In genomic region chr12:18476866-18477265, GRCh38 we compare ENCODE assay signal across 18 cellular contexts.
DNase-seq lines count a peak whose midpoint lies in the region; ATAC-seq and TF ChIP-seq lines count a peak whose summit lies in the region.
"Had no signal": no experiment of that assay in that cellular context is flagged by ENCODE, and none has a peak within 500 bp of the region (broad histone marks: within the 10 kb centered on the region; RNA-seq: fewer than 3 reads in every experiment).

No MANE protein-coding gene starts in this region.

- H3K27me3 Mint-ChIP-seq in WTC11 (ENCODE audit: low read depth) (peaks cover 52% of the 10 kb centered on the region), neural progenitor cell (ENCODE audit: insufficient read depth, low read depth) (peaks cover 2% of the 10 kb centered on the region)
- H3K27me3 Mint-ChIP-seq: CD8-positive, alpha-beta memory T cell; IgD-negative memory B cell had no signal

- ATAC-seq in WTC11, result peak; percentile 89

- H3K79me2 ChIP-seq in neural progenitor cell (ENCODE audit: low read depth), result no peaks in the 10 kb centered on the region

- no peaks in the 10 kb centered on the region for H3K27me3 ChIP-seq in neural progenitor cell
- H3K27me3 ChIP-seq: BLaER1 treated with 17β-estradiol and CSF1 and Interleukin-3, amounts not matched to agents 10 nM and 100 nM had no signal

- H2AFZ ChIP-seq in neural progenitor cell (replicated peaks), result no peak overlapping the region

- H3K9ac ChIP-seq in neural progenitor cell, result no peak overlapping the region
- H3K9ac ChIP-seq: BLaER1 treated with 17β-estradiol and CSF1 and Interleukin-3, amounts not matched to agents 10 nM and 100 nM had no signal

- H3K4me3 Mint-ChIP-seq in WTC11 (no peak overlapping the region), neural progenitor cell (no peak overlapping the region)
- H3K4me3 Mint-ChIP-seq: CD8-positive, alpha-beta memory T cell; IgD-negative memory B cell had no signal

- H3K4me1 Mint-ChIP-seq in WTC11 (peaks cover 11% of the 10 kb centered on the region), neural progenitor cell (peaks cover 13% of the 10 kb centered on the region)
- H3K4me1 Mint-ChIP-seq: CD8-positive, alpha-beta memory T cell; IgD-negative memory B cell had no signal

- H3K27ac Mint-ChIP-seq in WTC11 (no peak overlapping the region), neural progenitor cell (no peak overlapping the region)
- H3K27ac Mint-ChIP-seq: CD8-positive, alpha-beta memory T cell; IgD-negative memory B cell had no signal

- H4K20me1 ChIP-seq in neural progenitor cell (ENCODE audit: low read depth), result no peaks in the 10 kb centered on the region
- H4K20me1 ChIP-seq: BLaER1 treated with 17β-estradiol and CSF1 and Interleukin-3, amounts not matched to agents 10 nM and 100 nM had no signal

- peak overlapping the region; percentile 11 for H3K4me2 ChIP-seq in neural progenitor cell
- H3K4me2 ChIP-seq: BLaER1 treated with 17β-estradiol and CSF1 and Interleukin-3, amounts not matched to agents 10 nM and 100 nM had no signal

- CTCF ChIA-PET in WTC11 (lab: Charles Lee), result interaction anchor here (0.6 kb wide), 1 partner anchor 162 kb away, joined by 3 read pairs; no protein-coding TSS in a partner anchor

- no peak overlapping the region for H3K27ac ChIP-seq in neural progenitor cell
- H3K27ac ChIP-seq: BLaER1 treated with 17β-estradiol and CSF1 and Interleukin-3, amounts not matched to agents 10 nM and 100 nM had no signal

- H3K36me3 Mint-ChIP-seq in WTC11, result no peaks in the 10 kb centered on the region
- no peaks in the 10 kb centered on the region for H3K36me3 Mint-ChIP-seq in neural progenitor cell
- H3K36me3 Mint-ChIP-seq: CD8-positive, alpha-beta memory T cell; IgD-negative memory B cell had no signal

- H3K9me3 ChIP-seq in neural progenitor cell (ENCODE audit: low read depth), result no peaks in the 10 kb centered on the region
- H3K9me3 ChIP-seq: BLaER1 treated with 17β-estradiol and CSF1 and Interleukin-3, amounts not matched to agents 10 nM and 100 nM had no signal

- H3K4me3 ChIP-seq in neural progenitor cell, result no peak overlapping the region
- H3K4me3 ChIP-seq: BLaER1 treated with 17β-estradiol and CSF1 and Interleukin-3, amounts not matched to agents 10 nM and 100 nM had no signal

- no peak for TF ChIP-seq CTCF in WTC11 (IDR thresholded peaks at IDR 0.05)
- no peak for TF ChIP-seq CTCF in neural progenitor cell (IDR thresholded peaks at IDR 0.05)

- TF ChIP-seq POLR2A in erythroblast (IDR thresholded peaks at IDR 0.05; ENCODE audit: low read length), result no peak

- H3F3A ChIP-seq in neural progenitor cell (ENCODE audit: low read depth), result peaks cover 5% of the 10 kb centered on the region

- H3K9me3 Mint-ChIP-seq in WTC11, result no peaks in the 10 kb centered on the region
- H3K9me3 Mint-ChIP-seq in neural progenitor cell, result peaks cover 5% of the 10 kb centered on the region

- H3K36me3 ChIP-seq in neural progenitor cell, result no peaks in the 10 kb centered on the region
- H3K36me3 ChIP-seq: BLaER1 treated with 17β-estradiol and CSF1 and Interleukin-3, amounts not matched to agents 10 nM and 100 nM had no signal

- DNase-seq in NCI-H1436 (lab: John Stamatoyannopoulos, UW) (peak; percentile 18), NCI-H1436 treated with DMSO at 0.1 percent for 48 hours (lab: John Stamatoyannopoulos, UW) (no peak), NCI-H146 (lab: John Stamatoyannopoulos, UW) (peak; percentile 68), WTC11 (ENCODE audit: low spot score) (no peak), neural progenitor cell (ENCODE audit: low spot score) (peak; percentile 34), erythroblast (lab: John Stamatoyannopoulos, UW) (no peak), NCI-H226 (no peak), COR-L47 (lab: John Stamatoyannopoulos, UW) (no peak)
- DNase-seq: 8988T; CD8-positive, alpha-beta memory T cell; DMS53; H7; Kasumi-1; NCI-H524 treated with DMSO at 0.1 percent for 48 hours; NK-92 treated with Interleukin-12 subunit alpha and Interleukin-12 subunit beta, amount 100 ng/mL, for 24 hours; SW 1271 had no signal

- H3K4me1 ChIP-seq in neural progenitor cell, result peaks cover 13% of the 10 kb centered on the region
- H3K4me1 ChIP-seq: BLaER1 treated with 17β-estradiol and CSF1 and Interleukin-3, amounts not matched to agents 10 nM and 100 nM had no signal

- POLR2A ChIA-PET in WTC11 (lab: Charles Lee), result no interaction called here

TF ChIP-seq in WTC11, 78 proteins besides CTCF, POLR2A, EP300 and RAD21 (continues in another document):
- TF ChIP-seq ZMAT4 (CRISPR knock-in tag; IDR thresholded peaks at IDR 0.05), result no peak
- TF ChIP-seq CDX4 (CRISPR knock-in tag; IDR thresholded peaks at IDR 0.05; ENCODE audit: borderline replicate concordance), result no peak
- TF ChIP-seq AFF4 (CRISPR knock-in tag; IDR thresholded peaks at IDR 0.05; ENCODE audit: borderline replicate concordance), result no peak
- no peak for TF ChIP-seq ZSCAN18 (CRISPR knock-in tag; IDR thresholded peaks at IDR 0.05)
- TF ChIP-seq HMGA2 (CRISPR knock-in tag; IDR thresholded peaks at IDR 0.05), result no peak
- TF ChIP-seq NR2C2 (CRISPR knock-in tag; IDR thresholded peaks at IDR 0.05), result no peak
- TF ChIP-seq CREM (CRISPR knock-in tag; IDR thresholded peaks at IDR 0.05), result no peak
- TF ChIP-seq NFATC4 (CRISPR knock-in tag; IDR thresholded peaks at IDR 0.05), result no peak
- TF ChIP-seq ESRRA (CRISPR knock-in tag; IDR thresholded peaks at IDR 0.05; ENCODE audit: borderline replicate concordance), result no peak
- no peak for TF ChIP-seq JUN (CRISPR knock-in tag; IDR thresholded peaks at IDR 0.05)
- TF ChIP-seq SMAD3 (CRISPR knock-in tag; IDR thresholded peaks at IDR 0.05; ENCODE audit: borderline replicate concordance), result no peak
- no peak for TF ChIP-seq NFYB (CRISPR knock-in tag; conservative IDR thresholded peaks at IDR 0.05; ENCODE audit: low read depth)
- no peak for TF ChIP-seq TEAD1 (CRISPR knock-in tag; IDR thresholded peaks at IDR 0.05)
- TF ChIP-seq FOXP4 (CRISPR knock-in tag; IDR thresholded peaks at IDR 0.05), result no peak

Comparison
In these comparisons a context has a peak if more than half of its experiments do, and no peak if none do; other contexts are left out.
1. DNase-seq: peak in NCI-H1436 (single experiment), NCI-H146 (single experiment) and neural progenitor cell (single experiment); none in NCI-H1436 treated with DMSO at 0.1 percent for 48 hours (single experiment), WTC11 (single experiment), erythroblast (0 of 2), NCI-H226 (single experiment) and COR-L47 (single experiment).